Comparison of ENCODE assay signal across 8 cellular contexts in the genomic region with DNA sequence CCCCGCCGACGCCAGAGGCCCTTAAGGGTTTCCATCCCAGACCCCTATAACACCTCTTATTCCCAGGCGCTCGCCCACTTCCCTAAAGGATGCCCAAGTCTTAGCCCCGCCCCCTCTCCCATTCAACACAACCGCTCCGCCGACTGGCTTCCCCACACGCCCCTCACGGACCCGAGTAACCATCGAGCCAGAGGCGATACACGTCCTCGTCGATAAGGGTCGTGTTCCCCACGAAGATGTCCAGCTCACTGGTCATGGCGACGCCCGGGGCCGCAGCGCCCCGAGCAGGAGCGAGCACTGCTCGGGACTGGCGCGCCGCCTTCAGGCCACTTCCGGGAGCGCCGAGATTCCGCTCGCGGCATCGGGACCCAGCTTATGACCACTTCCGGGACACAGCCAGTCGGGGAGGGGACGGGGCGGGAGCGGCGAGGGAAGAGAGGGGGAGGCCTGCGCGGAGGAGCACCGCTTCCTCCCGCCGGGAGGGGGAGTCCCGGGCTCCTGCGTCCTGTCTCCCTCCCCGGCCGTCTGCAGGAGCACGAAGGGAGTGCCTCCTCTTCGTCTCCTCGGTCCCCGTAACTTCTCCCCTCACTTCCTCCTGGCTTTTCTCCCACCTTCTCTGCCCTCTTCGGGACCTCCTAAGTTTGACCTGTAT. TPM values are rescaled to one million over a fixed set of nuclear protein-coding genes. Genes with fewer than 3 reads are reported as not detected.
DNase-seq lines count a peak whose midpoint lies in the region; ATAC-seq and TF ChIP-seq lines count a peak whose summit lies in the region.

A gene (minus strand): TSS at position 309 of the 652 bp plus-strand sequence. CDS start 53 bp downstream, at position 256.

- H3K4me1 ChIP-seq in fibroblast of lung (ENCODE audit: control insufficient read depth, extremely low read depth, insufficient read depth, low read length), result peaks cover 17% of the 10 kb centered on the region

- H3K4me2 ChIP-seq in fibroblast of lung (ENCODE audit: extremely low read depth, insufficient read depth, low read length), result peak within 1 kb of the TSS; percentile 96

- H3K27ac ChIP-seq in fibroblast of lung (ENCODE audit: insufficient read depth, low read length), result peak within 1 kb of the TSS; percentile 98

- peak within 1 kb of the TSS; percentile 87 to 96 (median 90) for H3K4me3 Mint-ChIP-seq in naive thymus-derived CD8-positive, alpha-beta T cell
- peak within 1 kb of the TSS; percentile 95 to 97 for H3K4me3 Mint-ChIP-seq in stimulated activated naive B cell treated with anti-CD40 and anti-IgM and Interleukin-4, amounts not matched to agents 10 μg/mL and 1 μg/mL and 100 μg/mL, for 72 hours

- no peaks in the 10 kb centered on the region for H3K9me3 ChIP-seq in fibroblast of lung (ENCODE audit: control insufficient read depth, insufficient read depth, low read depth, low read length)

- H3K4me3 ChIP-seq in LNCaP clone FGC (ENCODE audit: low read depth, low read length) (peak within 1 kb of the TSS; percentile 83), fibroblast of lung (replicated peaks in 1 of 4; ENCODE audit: control extremely low read depth in 1 of 4, insufficient read depth in 1 of 4, low read depth in 3 of 4, low read length in 4 of 4) (peak within 1 kb of the TSS; percentile 49 to 85 (median 68))

- peaks cover 34% of the 10 kb centered on the region for H3K36me3 ChIP-seq in fibroblast of lung (ENCODE audit: control insufficient read depth, insufficient read depth, low read length)

- peaks cover 52% of the 10 kb centered on the region for H3K79me2 ChIP-seq in fibroblast of lung (ENCODE audit: control insufficient read depth, insufficient read depth, low read length)

- no peaks in the 10 kb centered on the region for H3K9me3 Mint-ChIP-seq in naive thymus-derived CD8-positive, alpha-beta T cell
- no peaks in the 10 kb centered on the region for H3K9me3 Mint-ChIP-seq in stimulated activated naive B cell treated with anti-CD40 and anti-IgM and Interleukin-4, amounts not matched to agents 10 μg/mL and 1 μg/mL and 100 μg/mL, for 72 hours

- DNase-seq in DMS153 treated with DMSO at 0.1 percent for 48 hours (lab: John Stamatoyannopoulos, UW; ENCODE audit: unreplicated experiment), result peak; percentile 88
- peak; percentile 83 for DNase-seq in LNCaP clone FGC (ENCODE audit: low read depth)
- peak; percentile 100 for DNase-seq in RPMI8226
- DNase-seq in activated T-helper 1 cell treated with anti-CD3 and anti-CD28 coated beads, Interleukin-2, amount 50 U/mL, for 16 hours (ENCODE audit: low read depth in 1 of 2, low spot score in 1 of 2), result peak; percentile 92 to 93
- DNase-seq in fibroblast of lung (ENCODE audit: low read depth in 2 of 2), result peak; percentile 96 to 97
- peak; percentile 85 to 98 (median 91) for DNase-seq in naive thymus-derived CD8-positive, alpha-beta T cell
- peak; percentile 91 for DNase-seq in stimulated activated naive B cell treated with anti-CD40 and anti-IgM and Interleukin-4, amounts not matched to agents 10 μg/mL and 1 μg/mL and 100 μg/mL, for 72 hours

- no peaks in the 10 kb centered on the region for H3K27me3 Mint-ChIP-seq in naive thymus-derived CD8-positive, alpha-beta T cell
- no peaks in the 10 kb centered on the region for H3K27me3 Mint-ChIP-seq in stimulated activated naive B cell treated with anti-CD40 and anti-IgM and Interleukin-4, amounts not matched to agents 10 μg/mL and 1 μg/mL and 100 μg/mL, for 72 hours

- no peaks in the 10 kb centered on the region for H4K20me1 ChIP-seq in fibroblast of lung (ENCODE audit: control insufficient read depth, extremely low read depth, insufficient read depth, low read length)

- peak; percentile 52 for ATAC-seq in GM21786 (IDR thresholded peaks at IDR 0.05; ENCODE audit: unreplicated experiment)
- ATAC-seq in naive thymus-derived CD8-positive, alpha-beta T cell, result peak; percentile 50 to 57
- peak; percentile 62 to 66 for ATAC-seq in stimulated activated naive B cell treated with anti-CD40 and anti-IgM and Interleukin-4, amounts not matched to agents 10 μg/mL and 1 μg/mL and 100 μg/mL, for 72 hours (replicated peaks)

- H3K36me3 Mint-ChIP-seq in naive thymus-derived CD8-positive, alpha-beta T cell, result peaks cover 0 to 26% (median 0%) of the 10 kb centered on the region in 3 donors
- peaks cover 29 to 40% of the 10 kb centered on the region in 2 donors for H3K36me3 Mint-ChIP-seq in stimulated activated naive B cell treated with anti-CD40 and anti-IgM and Interleukin-4, amounts not matched to agents 10 μg/mL and 1 μg/mL and 100 μg/mL, for 72 hours

- no peaks in the 10 kb centered on the region for H3K27me3 ChIP-seq in fibroblast of lung (ENCODE audit: control insufficient read depth, insufficient read depth, low read length)

- H2AFZ ChIP-seq in fibroblast of lung (ENCODE audit: low read length), result peak within 1 kb of the TSS; percentile 79

- H3K4me1 Mint-ChIP-seq in naive thymus-derived CD8-positive, alpha-beta T cell, result peaks cover 38 to 79% (median 72%) of the 10 kb centered on the region in 4 donors
- peaks cover 51 to 79% of the 10 kb centered on the region in 2 donors for H3K4me1 Mint-ChIP-seq in stimulated activated naive B cell treated with anti-CD40 and anti-IgM and Interleukin-4, amounts not matched to agents 10 μg/mL and 1 μg/mL and 100 μg/mL, for 72 hours

- peak within 1 kb of the TSS; percentile 65 for H3K9ac ChIP-seq in fibroblast of lung (ENCODE audit: insufficient read depth, low read length)

- TF ChIP-seq CTCF in LNCaP clone FGC (IDR thresholded peaks at IDR 0.05; ENCODE audit: control insufficient read depth, extremely low read depth, insufficient read depth) (peak; percentile 71), fibroblast of lung (conservative IDR thresholded peaks at IDR 0.05 in 1 of 2, IDR thresholded peaks at IDR 0.05 in 1 of 2; ENCODE audit: low read depth in 1 of 2, low read length in 2 of 2) (peak; percentile 58 to 62)

- POLR2A ChIA-PET in naive thymus-derived CD8-positive, alpha-beta T cell (lab: Charles Lee), result interaction anchor here (0.8 to 16.8 kb wide), 22 partner anchors 12 to 324 kb away, joined by 3 to 405 read pairs (median 6); a partner anchor contains a TSS

- H3K27ac Mint-ChIP-seq in naive thymus-derived CD8-positive, alpha-beta T cell, result peak within 1 kb of the TSS; percentile 94 to 100 (median 99)
- peak within 1 kb of the TSS; percentile 95 for H3K27ac Mint-ChIP-seq in stimulated activated naive B cell treated with anti-CD40 and anti-IgM and Interleukin-4, amounts not matched to agents 10 μg/mL and 1 μg/mL and 100 μg/mL, for 72 hours

RNA-seq across cellular contexts. Expression of the gene that starts here (rescaled TPM):
- total RNA-seq in fibroblast of lung, result 134 and 168 TPM in 2 replicates
- polyA plus RNA-seq in fibroblast of lung, result 81.0 and 132 TPM in 2 replicates
- polyA plus RNA-seq in fibroblast of lung (2012), result 102 and 166 TPM in 2 replicates
- polyA minus RNA-seq in fibroblast of lung (ENCODE audit: low replicate concordance), result 125 and 200 TPM in 2 replicates
- 10 to 100 TPM; 33.0 to 35.6 TPM for total RNA-seq in naive thymus-derived CD8-positive, alpha-beta T cell
- polyA plus RNA-seq in naive thymus-derived CD8-positive, alpha-beta T cell, result 10 to 100 TPM; 74.9 to 97.6 (median 86.0) TPM

Comparison
In these comparisons a context has a peak if more than half of its experiments do, and no peak if none do; other contexts are left out.
1. Peak in every context shown above with its lines: DNase-seq, ATAC-seq, H3K4me3 ChIP-seq and H3K27ac ChIP-seq.